1 cellular context compared by ENCODE assay signal in genomic region chr5:16808936-16809815, GRCh38.
TF ChIP-seq lines count a peak whose summit lies in the region.

No MANE protein-coding gene starts in this region.

TF ChIP-seq in HepG2, 621 proteins besides CTCF, POLR2A, EP300 and RAD21 (continued from another document):
- TF ChIP-seq SOX13 (IDR thresholded peaks at IDR 0.05) (no peak), SOX13 (CRISPR knock-in tag; conservative IDR thresholded peaks at IDR 0.05 in 1 of 2, IDR thresholded peaks at IDR 0.05 in 1 of 2) (0 out of 4 replicates have a peak, but pooled peaks of 1 of the 2 experiments have one; percentile 5), MTF2 (CRISPR knock-in tag; IDR thresholded peaks at IDR 0.05; ENCODE audit: borderline replicate concordance) (no peak), TFDP2 (CRISPR knock-in tag; IDR thresholded peaks at IDR 0.05) (0 out of 2 replicates have a peak, but pooled peaks have one; percentile 17), DR1 (CRISPR knock-in tag; IDR thresholded peaks at IDR 0.05) (no peak), ZNF777 (CRISPR knock-in tag; IDR thresholded peaks at IDR 0.05) (no peak), TEAD3 (CRISPR knock-in tag; optimal IDR thresholded peaks at IDR 0.05; ENCODE audit: borderline replicate concordance) (peak; percentile 32), RARA (CRISPR knock-in tag; IDR thresholded peaks at IDR 0.05) (peak; percentile 35; the same call in 1 of the 2 replicates), ZSCAN29 (CRISPR knock-in tag; conservative IDR thresholded peaks at IDR 0.05) (0 out of 2 replicates have a peak, but pooled peaks have one; percentile 36), HCFC1 (IDR thresholded peaks at IDR 0.05; ENCODE audit: low read depth, low read length) (no peak), ZBED4 (CRISPR knock-in tag; IDR thresholded peaks at IDR 0.05; ENCODE audit: borderline replicate concordance) (0 out of 2 replicates have a peak, but pooled peaks have one; percentile 35), FOXP1 (IDR thresholded peaks at IDR 0.05) (no peak), FOXP1 (CRISPR knock-in tag; IDR thresholded peaks at IDR 0.05) (peak; percentile 10; the same call in 1 of the 2 replicates), REPIN1 (CRISPR knock-in tag; IDR thresholded peaks at IDR 0.05; ENCODE audit: borderline replicate concordance, low read depth) (no peak), ZBTB34 (CRISPR knock-in tag; IDR thresholded peaks at IDR 0.05) (peak; percentile 52; the same call in 1 of the 2 replicates), ONECUT2 (CRISPR knock-in tag; IDR thresholded peaks at IDR 0.05) (peak; percentile 85), TBX2 (CRISPR knock-in tag; IDR thresholded peaks at IDR 0.05; ENCODE audit: borderline replicate concordance) (no peak), HDAC1 (CRISPR knock-in tag; IDR thresholded peaks at IDR 0.05) (0 out of 2 replicates have a peak, but pooled peaks have one; percentile 45), ZNF720 (CRISPR knock-in tag; IDR thresholded peaks at IDR 0.05) (no peak), ASH2L (IDR thresholded peaks at IDR 0.05; ENCODE audit: insufficient read length, low read depth, low read length) (peak; percentile 46), ZFX (CRISPR knock-in tag; IDR thresholded peaks at IDR 0.05; ENCODE audit: low read depth) (peak; percentile 52)
